9 cellular contexts compared by ENCODE assay signal in genomic region chr3:70409018-70409417, GRCh38.
"Had no signal": no experiment of that assay in that cellular context is flagged by ENCODE, and none has a peak within 500 bp of the region (broad histone marks: within the 10 kb centered on the region; RNA-seq: fewer than 3 reads in every experiment).

No MANE protein-coding gene starts in this region.

- FAIRE-seq: H1, H54, HTR-8/SVneo had no signal

- H3K4me3 ChIP-seq: GM23338 had no signal

- DNase-seq: H9, HCEC 1CT, Karpas-422, KBM-7 had no signal

- H3K9ac ChIP-seq: KMS-11 had no signal

- H3K4me2 ChIP-seq: GM23338, KMS-11 had no signal

- H2AFZ ChIP-seq: GM23338 had no signal

- H3K27ac ChIP-seq: KMS-11 had no signal

- ATAC-seq: GM23338 had no signal
